ENCODE assay signal across 8 cellular contexts in the genomic region with DNA sequence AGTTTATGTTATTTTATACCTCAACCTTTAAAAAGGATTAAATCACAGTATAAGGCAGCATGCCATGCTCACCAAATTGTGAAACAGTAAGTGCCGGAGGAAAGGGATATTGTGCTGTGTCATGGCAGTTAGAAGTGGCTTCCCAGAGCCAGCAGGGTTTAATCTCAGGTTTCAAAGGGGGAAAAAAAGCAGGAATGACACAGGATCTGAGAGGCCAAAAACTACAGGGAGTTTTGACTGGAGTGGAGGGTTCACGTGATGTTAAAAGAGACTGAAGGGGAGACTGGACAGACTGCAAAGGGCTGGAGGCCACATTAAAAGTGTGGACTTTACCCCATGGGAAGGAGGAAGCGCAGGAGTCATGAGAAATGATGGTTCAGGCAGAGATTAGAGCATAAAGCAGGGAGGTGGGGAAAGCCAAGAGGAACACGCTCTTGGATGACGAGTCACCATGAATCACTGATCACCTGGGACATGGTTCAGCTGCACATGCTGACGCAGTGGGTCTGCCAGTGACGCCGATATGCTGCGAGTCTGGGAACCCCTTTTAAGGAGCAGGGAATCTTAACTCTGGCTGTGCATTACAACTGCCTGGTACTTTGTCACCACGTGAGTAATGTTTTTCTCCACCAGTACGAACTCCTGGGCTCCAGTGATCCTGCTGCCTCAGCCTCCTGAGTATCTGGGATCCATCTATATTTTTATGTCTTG. TPM values are rescaled to one million over a fixed set of nuclear protein-coding genes. Genes with fewer than 3 reads are reported as not detected.
DNase-seq lines count a peak whose midpoint lies in the region; ATAC-seq lines count a peak whose summit lies in the region.

No MANE protein-coding gene starts in this region.

- H3K27me3 ChIP-seq in muscle layer of colon (ENCODE audit: control insufficient read depth in 1 of 2, insufficient read depth in 2 of 2, low read length in 2 of 2) = no peaks in the 10 kb centered on the region

- no peaks in the 10 kb centered on the region for H3K9me3 ChIP-seq in muscle layer of colon (ENCODE audit: low read length)

- ATAC-seq in GM21619 (IDR thresholded peaks at IDR 0.05; ENCODE audit: unreplicated experiment) = no peak
- no peak for ATAC-seq in HG03520 (IDR thresholded peaks at IDR 0.05; ENCODE audit: unreplicated experiment)
- ATAC-seq in GM18870 (IDR thresholded peaks at IDR 0.05; ENCODE audit: unreplicated experiment) = no peak

- H3K27ac ChIP-seq in epithelial cell of prostate (peak overlapping the region; percentile 97), muscle layer of colon (ENCODE audit: low read depth, low read length) (peak overlapping the region; percentile 49)

- peak overlapping the region in 1 of 2 donors; percentile 21 for H3K4me3 ChIP-seq in muscle layer of colon (ENCODE audit: low read depth in 1 of 2, low read length in 2 of 2)

- in situ Hi-C loops in G401 (cut with HindIII; ENCODE audit: low sequenced_read_pairs) = no loop called here

- peaks cover 30% of the 10 kb centered on the region for H3K4me1 ChIP-seq in muscle layer of colon (ENCODE audit: insufficient read depth, low read length)

- peak; percentile 33 for DNase-seq in G401 (ENCODE audit: low spot score)
- DNase-seq in NOMO-1 treated with dmso at 0.1 percent for 144 hours (lab: John Stamatoyannopoulos, UW; ENCODE audit: unreplicated experiment) = peak; percentile 14
- DNase-seq in epithelial cell of prostate (ENCODE audit: low read depth, low spot score) = peak; percentile 100
- no peak for DNase-seq in effector CD8-positive, alpha-beta T cell (lab: John Stamatoyannopoulos, UW)

- H3K36me3 ChIP-seq in muscle layer of colon (ENCODE audit: insufficient read depth, low read length) = peaks cover 4% of the 10 kb centered on the region

- peak overlapping the region; percentile 44 for H3K9ac ChIP-seq in muscle layer of colon (ENCODE audit: low read length)

RNA-seq across cellular contexts. Expression of gene CHMP1B, which starts 6.1 kb away (rescaled TPM):
- total RNA-seq in G401 (2014; rRNA removed; shearing (Covaris generic)) = 37.8 and 38.0 TPM in 2 replicates

RNA-seq across cellular contexts. Expression of gene MPPE1, which starts 50.8 kb away (rescaled TPM):
- 13.5 and 21.3 TPM in 2 replicates for total RNA-seq in G401 (2014; rRNA removed; shearing (Covaris generic))
